8 cellular contexts compared by ENCODE assay signal in the genomic region with DNA sequence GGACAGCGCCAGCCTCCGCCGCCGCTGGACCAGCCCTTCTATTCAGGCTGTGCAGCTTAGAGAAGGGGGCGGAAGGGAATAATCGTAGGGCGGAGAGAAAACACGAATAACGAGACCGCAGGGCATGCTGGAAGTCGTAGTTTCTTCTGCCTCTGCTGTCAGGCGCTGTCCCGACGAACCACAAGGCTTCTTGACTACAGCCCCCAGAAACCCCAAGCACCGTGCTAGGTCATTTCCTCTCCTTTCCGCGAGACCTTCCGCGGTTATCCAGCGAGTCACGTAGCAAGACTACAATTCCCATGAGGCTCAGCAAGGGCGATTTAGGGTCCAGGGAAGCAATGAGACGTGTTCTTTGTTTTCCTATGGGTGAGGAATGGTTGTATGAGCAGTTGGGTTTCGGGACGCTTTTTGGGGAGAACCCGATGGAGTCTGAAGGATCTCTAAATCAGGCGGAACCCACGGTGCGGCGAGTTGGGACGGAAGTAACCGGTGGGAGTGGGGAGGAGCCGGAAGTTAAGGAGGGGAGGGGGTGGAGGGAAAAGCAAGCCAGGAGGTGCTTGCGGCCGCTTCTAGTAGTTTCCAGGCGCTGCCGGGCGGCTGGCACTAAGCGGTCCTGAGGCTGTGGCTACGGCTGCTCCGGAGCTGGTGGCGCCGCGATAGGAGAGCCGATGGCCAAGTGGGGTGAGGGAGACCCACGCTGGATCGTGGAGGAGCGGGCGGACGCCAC. TPM values are rescaled to one million over a fixed set of nuclear protein-coding genes. Genes with fewer than 3 reads are reported as not detected.
DNase-seq lines count a peak whose midpoint lies in the region; ATAC-seq and TF ChIP-seq lines count a peak whose summit lies in the region.

A gene (plus strand): TSS at position 572 of the 727 bp plus-strand sequence. CDS start 97 bp downstream, at position 669.
A gene (minus strand): TSS at position 80 of the 727 bp plus-strand sequence. CDS start 3,499 bp downstream, outside the sequence.

- peaks cover 55% of the 10 kb centered on the region for H3K36me3 Mint-ChIP-seq in effector memory CD8-positive, alpha-beta T cell (ENCODE audit: insufficient read depth)

- no peak for TF ChIP-seq CTCF in GM20000 (IDR thresholded peaks at IDR 0.05; ENCODE audit: extremely low read depth, missing control alignments)

- H3K9me3 Mint-ChIP-seq in effector memory CD8-positive, alpha-beta T cell = no peaks in the 10 kb centered on the region

- DNase-seq in CMK (ENCODE audit: low read depth) (peak; percentile 92), GM20000 (ENCODE audit: low spot score) (peak; percentile 90), HT-29 (ENCODE audit: low spot score) (peak; percentile 95), NOMO-1 (lab: John Stamatoyannopoulos, UW; ENCODE audit: unreplicated experiment in 2 of 2) (peak; percentile 99 to 100), medulla oblongata (ENCODE audit: extremely low spot score) (peak; percentile 100)
- DNase-seq in effector memory CD8-positive, alpha-beta T cell = peak; percentile 90 to 92 (median 92)
- peak; percentile 89 for DNase-seq in stimulated activated CD8-positive, alpha-beta memory T cell treated with anti-CD3 and anti-CD28 coated beads, Interleukin-12 subunit alpha, Interleukin-12 subunit beta, amount 100 ng/mL, for 1 hour (ENCODE audit: low read depth)

- CTCF ChIA-PET in activated CD8-positive, alpha-beta memory T cell treated with anti-CD3 and anti-CD28 coated beads for 36 hours (lab: Charles Lee) = no interaction called here

- H3K4me3 Mint-ChIP-seq in effector memory CD8-positive, alpha-beta T cell = peak within 1 kb of the TSS; percentile 96 to 100

- POLR2A ChIA-PET in activated CD8-positive, alpha-beta memory T cell treated with anti-CD3 and anti-CD28 coated beads for 36 hours (lab: Charles Lee) = interaction anchor here (0.7 to 1.3 kb wide), 3 partner anchors 81 to 281 kb away, joined by 3 to 5 read pairs (median 4); a partner anchor contains a TSS

- peaks cover 32 to 35% of the 10 kb centered on the region in 2 donors for H3K4me1 Mint-ChIP-seq in effector memory CD8-positive, alpha-beta T cell (ENCODE audit: low read depth in 2 of 2)

- no peaks in the 10 kb centered on the region for H3K27me3 Mint-ChIP-seq in effector memory CD8-positive, alpha-beta T cell

- ATAC-seq in effector memory CD8-positive, alpha-beta T cell (replicated peaks) = peak; percentile 93

- peak within 1 kb of the TSS; percentile 95 to 100 for H3K27ac Mint-ChIP-seq in effector memory CD8-positive, alpha-beta T cell

RNA-seq across cellular contexts. Expression of the first gene that starts in this region (rescaled TPM):
- total RNA-seq in HT-29 (2014; rRNA removed; shearing (Covaris generic)) = 118 and 124 TPM in 2 replicates
- 100 to 1,000 TPM; 373 to 395 TPM for total RNA-seq in activated CD8-positive, alpha-beta memory T cell treated with anti-CD3 and anti-CD28 coated beads for 36 hours

RNA-seq across cellular contexts. Expression of the second gene that starts in this region (rescaled TPM):
- total RNA-seq in HT-29 (2014; rRNA removed; shearing (Covaris generic)) = 6.3 and 6.6 TPM in 2 replicates
- 10 to 100 TPM; 15.8 to 18.3 TPM for total RNA-seq in activated CD8-positive, alpha-beta memory T cell treated with anti-CD3 and anti-CD28 coated beads for 36 hours

Comparison
In these comparisons a context has a peak if more than half of its experiments do, and no peak if none do; other contexts are left out.
1. Peak in every context shown above with its lines: DNase-seq and ATAC-seq.